8 cellular contexts compared by ENCODE assay signal in the genomic region with DNA sequence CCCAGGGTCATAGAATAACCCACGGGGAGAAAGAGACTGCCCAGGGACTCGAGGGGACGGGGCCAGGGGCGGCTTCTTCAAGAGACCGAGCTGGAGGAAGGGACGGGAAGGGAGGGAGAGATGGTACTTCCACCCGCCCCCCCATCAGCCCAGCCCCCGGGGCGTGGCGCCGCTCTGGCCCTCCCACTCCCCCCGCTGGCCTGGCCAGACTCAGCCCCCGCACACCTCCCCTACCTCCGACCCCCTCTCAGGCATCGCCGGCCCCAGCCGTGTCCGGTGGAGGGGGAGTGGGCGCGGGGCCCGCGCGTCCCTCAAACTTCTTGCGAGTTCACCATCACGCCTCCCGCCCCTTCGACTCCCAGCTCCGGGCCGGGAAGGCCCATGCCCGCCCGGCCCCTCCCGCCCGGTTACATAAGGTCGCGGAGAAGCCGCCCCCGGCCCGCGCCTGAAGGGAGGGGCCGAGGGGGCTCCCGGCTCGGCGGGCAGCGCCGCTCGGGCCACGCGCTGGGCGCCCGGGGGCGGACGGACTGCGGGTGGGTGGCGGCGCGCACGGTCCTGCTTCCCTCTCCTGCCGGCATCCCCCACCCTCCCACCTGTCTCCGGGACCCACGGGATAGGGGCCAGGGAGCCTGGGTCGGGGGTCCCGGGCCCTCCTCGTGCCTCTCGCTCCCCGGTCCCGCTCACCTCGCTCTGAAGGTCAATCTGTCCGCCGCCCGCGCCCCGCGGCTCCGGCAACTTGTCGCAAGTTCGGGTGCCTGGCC. TPM values are rescaled to one million over a fixed set of nuclear protein-coding genes. Genes with fewer than 3 reads are reported as not detected.
A peak's percentile ranks its signal among the peaks of the same experiment; 100 is the strongest.
DNase-seq lines count a peak whose midpoint lies in the region; ATAC-seq and TF ChIP-seq lines count a peak whose summit lies in the region.

No MANE protein-coding gene starts in this region.

- H2AFZ ChIP-seq in Loucy (ENCODE audit: low read length), result peak overlapping the region; percentile 88

- peaks cover 45% of the 10 kb centered on the region for H3K4me1 ChIP-seq in Loucy (ENCODE audit: insufficient read depth, low read length, poor library complexity, severe bottlenecking)
- H3K4me1 ChIP-seq in heart right ventricle, result peaks cover 14 to 49% (median 45%) of the 10 kb centered on the region in 9 donors
- H3K4me1 ChIP-seq in transverse colon, result peaks cover 25 to 45% (median 35%) of the 10 kb centered on the region in 4 donors

- no peaks in the 10 kb centered on the region for H3F3A ChIP-seq in Loucy (ENCODE audit: low read depth)

- ATAC-seq in GM21786 (IDR thresholded peaks at IDR 0.05; ENCODE audit: unreplicated experiment) (peak; percentile 18), heart right ventricle (peak; percentile 83 to 89 (median 85))

- no peak for TF ChIP-seq EP300 in transverse colon (IDR thresholded peaks at IDR 0.05; ENCODE audit: low read depth)

- 0% methylated on average over 47 to 76 of the region's 76 CpGs for WGBS in heart right ventricle, 2 donors
- WGBS in transverse colon (ENCODE audit: low coverage in 1 of 2), 2 donors, result 0% methylated on average over 30 of the region's 76 CpGs; no CpG with 5 or more reads in 1 of the 2 donors

- H3K4me3 ChIP-seq in Loucy (ENCODE audit: low read length, poor library complexity, severe bottlenecking) (peak overlapping the region; percentile 72), heart right ventricle (peak overlapping the region; percentile 75 to 99 (median 92)), transverse colon (peak overlapping the region; percentile 79 to 98 (median 86))

- in situ Hi-C loops in transverse colon (cut with MboI; ENCODE audit: low pct_ligation_motif_present in 1 of 4, low pct_unique_long_range_greater_than_20kb in 1 of 4, low sequenced_read_pairs in 3 of 4), result no loop called here

- no peaks in the 10 kb centered on the region for H3K9me2 ChIP-seq in Loucy (replicated peaks; ENCODE audit: low read depth, low read length)

- peak overlapping the region; percentile 63 for H3K9ac ChIP-seq in Loucy (ENCODE audit: low read depth, low read length, poor library complexity, severe bottlenecking)

- no peaks in the 10 kb centered on the region for H4K20me1 ChIP-seq in Loucy (ENCODE audit: insufficient read depth, low read length, poor library complexity, severe bottlenecking)

- DNase-seq in EH (ENCODE audit: low read depth), result peak; percentile 85
- DNase-seq in SW480 (ENCODE audit: low spot score), result peak; percentile 66
- DNase-seq in amniotic epithelial cell (ENCODE audit: low read depth), result peak; percentile 81
- DNase-seq in heart right ventricle, result peak; percentile 86 to 90
- peak; percentile 90 for DNase-seq in pons (ENCODE audit: low spot score)
- peak; percentile 86 for DNase-seq in transverse colon

- TF ChIP-seq CTCF in Loucy (conservative IDR thresholded peaks at IDR 0.05; ENCODE audit: low read length) (no peak), heart right ventricle (IDR thresholded peaks at IDR 0.05) (no peak), transverse colon (IDR thresholded peaks at IDR 0.05) (no peak)

- H3K9me3 ChIP-seq in Loucy (ENCODE audit: insufficient read depth, low read depth, low read length) (no peaks in the 10 kb centered on the region), heart right ventricle (no peaks in the 10 kb centered on the region), transverse colon (no peaks in the 10 kb centered on the region)

- H3K27ac ChIP-seq in heart right ventricle (peak overlapping the region; percentile 97 to 100 (median 100)), transverse colon (peak overlapping the region; percentile 97 to 98 (median 98))

- peak overlapping the region; percentile 75 for H3K4me2 ChIP-seq in Loucy (ENCODE audit: low read depth, low read length, poor library complexity, severe bottlenecking)

- no peaks in the 10 kb centered on the region for H3K36me3 ChIP-seq in Loucy (ENCODE audit: insufficient read depth, low read length)
- H3K36me3 ChIP-seq in heart right ventricle, result no peaks in the 10 kb centered on the region
- no peaks in the 10 kb centered on the region for H3K36me3 ChIP-seq in transverse colon

- TF ChIP-seq POLR2A in transverse colon (IDR thresholded peaks at IDR 0.05), result peak; percentile 56

- H3K79me2 ChIP-seq in Loucy (ENCODE audit: insufficient read depth, low read length), result peaks cover 8% of the 10 kb centered on the region; the same call in 1 of the 2 replicates

- H3K27me3 ChIP-seq in Loucy (ENCODE audit: insufficient read depth, low read length, poor library complexity, severe bottlenecking), result no peaks in the 10 kb centered on the region
- no peaks in the 10 kb centered on the region for H3K27me3 ChIP-seq in heart right ventricle
- no peaks in the 10 kb centered on the region for H3K27me3 ChIP-seq in transverse colon

- intact Hi-C loops in heart right ventricle (cut with DNase I) (loop anchor here in 5 of 10 donors (1.0 to 5.0 kb wide), 7 partner anchors 28 to 663 kb away; a partner anchor contains a TSS), transverse colon (cut with DNase I; ENCODE audit: low total_unique reads) (loop anchor here (1.0 to 2.0 kb wide), 2 partner anchors 20 to 29 kb away; no protein-coding TSS in a partner anchor)

RNA-seq across cellular contexts. Expression of a gene that starts 0.6 kb away (rescaled TPM):
- total RNA-seq in heart right ventricle, result 10 to 100 TPM; 29.2 to 47.0 (median 39.6) TPM
- polyA plus RNA-seq in heart right ventricle, result 10 to 100 TPM; 36.9 to 52.3 TPM
- 10 to 100 TPM; 30.4 to 47.1 (median 38.1) TPM for total RNA-seq in transverse colon

RNA-seq across cellular contexts. Expression of a gene that starts 12.4 kb away (rescaled TPM):
- not detected for total RNA-seq in heart right ventricle
- 1 to 10 TPM in 1 of 2 donors, under 1 TPM in 1; 0.58 to 2.0 TPM for polyA plus RNA-seq in heart right ventricle
- 1 to 10 TPM in 1 of 4 donors, not detected in 3; 1.5 TPM for total RNA-seq in transverse colon

RNA-seq across cellular contexts. Expression of a gene that starts 44.9 kb away (rescaled TPM):
- total RNA-seq in heart right ventricle, result 1 to 10 TPM; 4.1 to 8.7 (median 5.8) TPM
- polyA plus RNA-seq in heart right ventricle, result 1 to 10 TPM; 2.8 to 8.0 TPM
- total RNA-seq in transverse colon, result 1 to 10 TPM; 2.8 to 4.5 (median 3.2) TPM

RNA-seq across cellular contexts. Expression of a gene that starts 45.7 kb away (rescaled TPM):
- total RNA-seq in heart right ventricle (1 to 10 TPM in 7 of 10 donors, under 1 TPM in 3; 0.38 to 4.7 (median 1.9) TPM), transverse colon (10 to 100 TPM in 3 of 4 donors, 1 to 10 TPM in 1; 6.7 to 52.0 (median 21.0) TPM)
- 1 to 10 TPM; 1.6 to 6.1 TPM for polyA plus RNA-seq in heart right ventricle

RNA-seq across cellular contexts. Expression of a gene that starts 52.6 kb away (rescaled TPM):
- total RNA-seq in heart right ventricle, result 100 to 1,000 TPM; 156 to 210 (median 186) TPM
- polyA plus RNA-seq in heart right ventricle, result 100 to 1,000 TPM; 135 to 291 TPM
- 10 to 100 TPM; 24.1 to 93.1 (median 85.6) TPM for total RNA-seq in transverse colon

Comparison
In these comparisons a context has a peak if more than half of its experiments do, and no peak if none do; other contexts are left out.
1. Peak in every context shown above with its lines: DNase-seq, ATAC-seq, H3K4me3 ChIP-seq and H3K27ac ChIP-seq.